ENCODE assay signal across 1 cellular context in the genomic region with DNA sequence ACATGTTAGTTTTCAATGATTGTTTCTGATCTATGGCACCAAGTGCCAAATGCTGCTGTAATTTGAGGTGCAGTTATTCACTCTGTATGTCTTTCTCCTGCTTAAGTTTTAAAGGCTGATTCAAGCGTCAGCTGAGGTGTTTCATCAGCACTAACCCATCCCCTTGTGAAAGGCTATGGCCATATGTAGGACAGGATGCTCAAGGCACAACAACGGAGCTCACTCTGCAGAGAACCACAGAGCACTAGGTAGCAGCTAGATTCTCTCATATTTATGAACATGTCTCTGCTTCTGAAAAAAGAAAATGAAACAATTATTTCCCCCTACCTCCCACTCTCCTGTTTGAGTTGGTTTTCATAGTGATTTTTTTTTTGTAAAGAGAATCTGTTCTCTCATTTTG.
TF ChIP-seq lines count a peak whose summit lies in the region.

No MANE protein-coding gene starts in this region.

TF ChIP-seq in WTC11, 78 proteins besides CTCF, POLR2A, EP300 and RAD21 (continued from another document):
- TF ChIP-seq, protein P1, sequence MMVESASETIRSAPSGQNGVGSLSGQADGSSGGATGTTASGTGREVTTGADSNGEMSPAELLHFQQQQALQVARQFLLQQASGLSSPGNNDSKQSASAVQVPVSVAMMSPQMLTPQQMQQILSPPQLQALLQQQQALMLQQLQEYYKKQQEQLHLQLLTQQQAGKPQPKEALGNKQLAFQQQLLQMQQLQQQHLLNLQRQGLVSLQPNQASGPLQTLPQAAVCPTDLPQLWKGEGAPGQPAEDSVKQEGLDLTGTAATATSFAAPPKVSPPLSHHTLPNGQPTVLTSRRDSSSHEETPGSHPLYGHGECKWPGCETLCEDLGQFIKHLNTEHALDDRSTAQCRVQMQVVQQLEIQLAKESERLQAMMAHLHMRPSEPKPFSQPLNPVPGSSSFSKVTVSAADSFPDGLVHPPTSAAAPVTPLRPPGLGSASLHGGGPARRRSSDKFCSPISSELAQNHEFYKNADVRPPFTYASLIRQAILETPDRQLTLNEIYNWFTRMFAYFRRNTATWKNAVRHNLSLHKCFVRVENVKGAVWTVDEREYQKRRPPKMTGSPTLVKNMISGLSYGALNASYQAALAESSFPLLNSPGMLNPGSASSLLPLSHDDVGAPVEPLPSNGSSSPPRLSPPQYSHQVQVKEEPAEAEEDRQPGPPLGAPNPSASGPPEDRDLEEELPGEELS (CRISPR knock-in tag; IDR thresholded peaks at IDR 0.05): no peak
- TF ChIP-seq, protein P2, sequence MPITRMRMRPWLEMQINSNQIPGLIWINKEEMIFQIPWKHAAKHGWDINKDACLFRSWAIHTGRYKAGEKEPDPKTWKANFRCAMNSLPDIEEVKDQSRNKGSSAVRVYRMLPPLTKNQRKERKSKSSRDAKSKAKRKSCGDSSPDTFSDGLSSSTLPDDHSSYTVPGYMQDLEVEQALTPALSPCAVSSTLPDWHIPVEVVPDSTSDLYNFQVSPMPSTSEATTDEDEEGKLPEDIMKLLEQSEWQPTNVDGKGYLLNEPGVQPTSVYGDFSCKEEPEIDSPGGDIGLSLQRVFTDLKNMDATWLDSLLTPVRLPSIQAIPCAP (CRISPR knock-in tag; IDR thresholded peaks at IDR 0.05): no peak
- no peak for TF ChIP-seq ETV6 (CRISPR knock-in tag; IDR thresholded peaks at IDR 0.05)
- no peak for TF ChIP-seq NR2C2 (CRISPR knock-in tag; IDR thresholded peaks at IDR 0.05)
- TF ChIP-seq, protein P3, sequence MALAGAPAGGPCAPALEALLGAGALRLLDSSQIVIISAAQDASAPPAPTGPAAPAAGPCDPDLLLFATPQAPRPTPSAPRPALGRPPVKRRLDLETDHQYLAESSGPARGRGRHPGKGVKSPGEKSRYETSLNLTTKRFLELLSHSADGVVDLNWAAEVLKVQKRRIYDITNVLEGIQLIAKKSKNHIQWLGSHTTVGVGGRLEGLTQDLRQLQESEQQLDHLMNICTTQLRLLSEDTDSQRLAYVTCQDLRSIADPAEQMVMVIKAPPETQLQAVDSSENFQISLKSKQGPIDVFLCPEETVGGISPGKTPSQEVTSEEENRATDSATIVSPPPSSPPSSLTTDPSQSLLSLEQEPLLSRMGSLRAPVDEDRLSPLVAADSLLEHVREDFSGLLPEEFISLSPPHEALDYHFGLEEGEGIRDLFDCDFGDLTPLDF (CRISPR knock-in tag; IDR thresholded peaks at IDR 0.05): no peak
- TF ChIP-seq MYBL2 (CRISPR knock-in tag; IDR thresholded peaks at IDR 0.05): no peak
- TF ChIP-seq, protein P4, sequence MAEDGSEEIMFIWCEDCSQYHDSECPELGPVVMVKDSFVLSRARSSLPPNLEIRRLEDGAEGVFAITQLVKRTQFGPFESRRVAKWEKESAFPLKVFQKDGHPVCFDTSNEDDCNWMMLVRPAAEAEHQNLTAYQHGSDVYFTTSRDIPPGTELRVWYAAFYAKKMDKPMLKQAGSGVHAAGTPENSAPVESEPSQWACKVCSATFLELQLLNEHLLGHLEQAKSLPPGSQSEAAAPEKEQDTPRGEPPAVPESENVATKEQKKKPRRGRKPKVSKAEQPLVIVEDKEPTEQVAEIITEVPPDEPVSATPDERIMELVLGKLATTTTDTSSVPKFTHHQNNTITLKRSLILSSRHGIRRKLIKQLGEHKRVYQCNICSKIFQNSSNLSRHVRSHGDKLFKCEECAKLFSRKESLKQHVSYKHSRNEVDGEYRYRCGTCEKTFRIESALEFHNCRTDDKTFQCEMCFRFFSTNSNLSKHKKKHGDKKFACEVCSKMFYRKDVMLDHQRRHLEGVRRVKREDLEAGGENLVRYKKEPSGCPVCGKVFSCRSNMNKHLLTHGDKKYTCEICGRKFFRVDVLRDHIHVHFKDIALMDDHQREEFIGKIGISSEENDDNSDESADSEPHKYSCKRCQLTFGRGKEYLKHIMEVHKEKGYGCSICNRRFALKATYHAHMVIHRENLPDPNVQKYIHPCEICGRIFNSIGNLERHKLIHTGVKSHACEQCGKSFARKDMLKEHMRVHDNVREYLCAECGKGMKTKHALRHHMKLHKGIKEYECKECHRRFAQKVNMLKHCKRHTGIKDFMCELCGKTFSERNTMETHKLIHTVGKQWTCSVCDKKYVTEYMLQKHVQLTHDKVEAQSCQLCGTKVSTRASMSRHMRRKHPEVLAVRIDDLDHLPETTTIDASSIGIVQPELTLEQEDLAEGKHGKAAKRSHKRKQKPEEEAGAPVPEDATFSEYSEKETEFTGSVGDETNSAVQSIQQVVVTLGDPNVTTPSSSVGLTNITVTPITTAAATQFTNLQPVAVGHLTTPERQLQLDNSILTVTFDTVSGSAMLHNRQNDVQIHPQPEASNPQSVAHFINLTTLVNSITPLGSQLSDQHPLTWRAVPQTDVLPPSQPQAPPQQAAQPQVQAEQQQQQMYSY (CRISPR knock-in tag; IDR thresholded peaks at IDR 0.05): no peak
- TF ChIP-seq JUN (CRISPR knock-in tag; IDR thresholded peaks at IDR 0.05): no peak
